ENCODE assay signal across 8 cellular contexts in the genomic region with DNA sequence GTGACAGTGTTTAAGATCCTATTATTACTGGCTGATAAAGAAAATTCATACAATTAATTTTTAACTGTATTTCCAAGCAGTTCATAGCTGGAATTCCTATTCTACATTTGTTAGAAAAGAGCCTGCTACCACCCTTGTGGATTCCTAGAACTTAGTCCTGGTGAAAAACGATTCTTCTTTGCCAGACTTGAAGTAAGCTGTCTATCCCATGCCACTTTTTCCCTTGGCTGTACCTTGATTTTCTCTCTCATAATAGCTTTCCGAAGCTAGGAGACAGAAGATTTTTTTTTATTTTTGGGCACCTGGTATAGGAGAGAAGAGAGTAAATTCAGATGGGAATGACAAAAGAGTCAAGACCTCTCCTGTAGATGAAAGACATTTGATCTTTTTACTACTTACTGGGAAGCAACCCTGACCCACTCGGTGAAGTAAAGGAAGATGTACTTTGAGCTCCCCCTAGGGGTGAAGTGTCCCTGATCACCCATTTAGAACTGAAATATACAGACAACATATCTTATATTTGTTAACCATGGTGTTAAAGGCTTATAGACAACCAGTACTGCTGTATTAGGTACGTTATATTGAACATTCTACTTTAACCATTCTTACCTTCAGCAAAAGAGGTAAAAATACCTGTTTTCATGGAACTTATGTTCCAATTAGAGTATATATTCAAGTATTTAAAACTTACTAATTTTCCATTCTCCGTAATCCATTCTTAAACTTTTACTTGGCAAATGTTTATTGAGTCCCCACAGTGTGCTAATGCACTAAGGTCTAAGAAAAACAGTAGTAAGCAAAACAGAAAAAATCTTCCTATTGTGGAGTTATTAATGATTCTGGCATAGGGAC. TPM values are rescaled to one million over a fixed set of nuclear protein-coding genes. Genes with fewer than 3 reads are reported as not detected.
A peak's percentile ranks its signal among the peaks of the same experiment; 100 is the strongest.
DNase-seq lines count a peak whose midpoint lies in the region; ATAC-seq and TF ChIP-seq lines count a peak whose summit lies in the region.

No MANE protein-coding gene starts in this region.

- no peak overlapping the region for H3K4me3 ChIP-seq in esophagus squamous epithelium

- H3K4me1 ChIP-seq in esophagus squamous epithelium, result peaks cover 0 to 6% (median 0%) of the 10 kb centered on the region in 3 donors

- intact Hi-C loops in esophagus squamous epithelium (cut with DNase I), result no loop called here

- peaks cover 6% of the 10 kb centered on the region for H3K4me1 Mint-ChIP-seq in activated CD8-positive, alpha-beta T cell treated with anti-CD3 and anti-CD28 coated beads, Interleukin-2, amount 10 ng/mL, durations not matched to agents 7 days and 5 days (ENCODE audit: low read depth)
- peaks cover 23 to 44% of the 10 kb centered on the region in 2 donors for H3K4me1 Mint-ChIP-seq in natural killer cell treated with Interleukin-12 subunit alpha and Interleukin-12 subunit beta and Interleukin-15 and Interleukin-18, amount 100 ng/mL, for 72 hours (ENCODE audit: low read depth in 2 of 2)

- DNase-seq in DMS153 treated with DMSO at 0.1 percent for 48 hours (lab: John Stamatoyannopoulos, UW; ENCODE audit: unreplicated experiment), result peak; percentile 31
- peak; percentile 18 for DNase-seq in NCI-H82 treated with DMSO at 0.1 percent for 48 hours (lab: John Stamatoyannopoulos, UW; ENCODE audit: unreplicated experiment)
- peak; percentile 75 for DNase-seq in activated CD8-positive, alpha-beta T cell treated with anti-CD3 and anti-CD28 coated beads, Interleukin-2, amount 10 ng/mL, durations not matched to agents 7 days and 5 days
- no peak for DNase-seq in esophagus squamous epithelium (lab: John Stamatoyannopoulos, UW)
- DNase-seq in natural killer cell treated with Interleukin-12 subunit alpha and Interleukin-12 subunit beta and Interleukin-15 and Interleukin-18, amount 100 ng/mL, for 72 hours (ENCODE audit: low spot score), result no peak
- DNase-seq in substantia nigra (lab: John Stamatoyannopoulos, UW), result peak in 26 of 49 donors; percentile 0 to 72 (median 14)

- H3K36me3 ChIP-seq in esophagus squamous epithelium, result peaks cover 0 to 33% (median 0%) of the 10 kb centered on the region in 3 donors

- no peak overlapping the region for H3K4me3 Mint-ChIP-seq in activated CD8-positive, alpha-beta T cell treated with anti-CD3 and anti-CD28 coated beads, Interleukin-2, amount 10 ng/mL, durations not matched to agents 7 days and 5 days
- no peak overlapping the region for H3K4me3 Mint-ChIP-seq in natural killer cell treated with Interleukin-12 subunit alpha and Interleukin-12 subunit beta and Interleukin-15 and Interleukin-18, amount 100 ng/mL, for 72 hours

- peak; percentile 90 for ATAC-seq in GM19463 (IDR thresholded peaks at IDR 0.05; ENCODE audit: unreplicated experiment)
- peak; percentile 93 for ATAC-seq in HG03469 (IDR thresholded peaks at IDR 0.05; ENCODE audit: unreplicated experiment)
- peak; percentile 89 for ATAC-seq in activated CD8-positive, alpha-beta T cell treated with anti-CD3 and anti-CD28 coated beads, Interleukin-2, amount 10 ng/mL, durations not matched to agents 7 days and 5 days
- ATAC-seq in natural killer cell treated with Interleukin-12 subunit alpha and Interleukin-12 subunit beta and Interleukin-15 and Interleukin-18, amount 100 ng/mL, for 72 hours, result peak; percentile 77 to 85

- peak in 5 of 6 experiments; percentile 58 to 69 (median 64) for TF ChIP-seq CTCF in esophagus squamous epithelium (IDR thresholded peaks at IDR 0.05)

- peaks cover 33% of the 10 kb centered on the region for H3K36me3 Mint-ChIP-seq in activated CD8-positive, alpha-beta T cell treated with anti-CD3 and anti-CD28 coated beads, Interleukin-2, amount 10 ng/mL, durations not matched to agents 7 days and 5 days (ENCODE audit: low read depth)
- peaks cover 30% of the 10 kb centered on the region for H3K36me3 Mint-ChIP-seq in natural killer cell treated with Interleukin-12 subunit alpha and Interleukin-12 subunit beta and Interleukin-15 and Interleukin-18, amount 100 ng/mL, for 72 hours

- peaks cover 4% of the 10 kb centered on the region for H3K9me3 Mint-ChIP-seq in activated CD8-positive, alpha-beta T cell treated with anti-CD3 and anti-CD28 coated beads, Interleukin-2, amount 10 ng/mL, durations not matched to agents 7 days and 5 days (ENCODE audit: insufficient read depth)
- no peaks in the 10 kb centered on the region for H3K9me3 Mint-ChIP-seq in natural killer cell treated with Interleukin-12 subunit alpha and Interleukin-12 subunit beta and Interleukin-15 and Interleukin-18, amount 100 ng/mL, for 72 hours

- no peak overlapping the region for H3K27ac ChIP-seq in esophagus squamous epithelium
- H3K27ac ChIP-seq in substantia nigra (ENCODE audit: low read depth, low read length, poor library complexity, severe bottlenecking), result no peak overlapping the region

- CTCF ChIA-PET in activated CD8-positive, alpha-beta T cell treated with anti-CD3 and anti-CD28 coated beads, Interleukin-2, amount 10 ng/mL, durations not matched to agents 7 days and 5 days (lab: Charles Lee), result interaction anchor here (0.7 to 2.7 kb wide), 39 partner anchors 10 to 765 kb away, joined by 3 to 25 read pairs (median 5); partner anchors contain the start of genes C3orf38, CGGBP1 and ZNF654

- no peaks in the 10 kb centered on the region for H3K27me3 Mint-ChIP-seq in activated CD8-positive, alpha-beta T cell treated with anti-CD3 and anti-CD28 coated beads, Interleukin-2, amount 10 ng/mL, durations not matched to agents 7 days and 5 days (ENCODE audit: low read depth)
- no peaks in the 10 kb centered on the region for H3K27me3 Mint-ChIP-seq in natural killer cell treated with Interleukin-12 subunit alpha and Interleukin-12 subunit beta and Interleukin-15 and Interleukin-18, amount 100 ng/mL, for 72 hours

- POLR2A ChIA-PET in activated CD8-positive, alpha-beta T cell treated with anti-CD3 and anti-CD28 coated beads, Interleukin-2, amount 10 ng/mL, durations not matched to agents 7 days and 5 days (lab: Charles Lee), result interaction anchor here (2.2 kb wide), 1 partner anchor 36 kb away, joined by 9 read pairs; the partner anchor contains the start of gene C3orf38

- no peaks in the 10 kb centered on the region for H3K27me3 ChIP-seq in esophagus squamous epithelium

- TF ChIP-seq POLR2A in esophagus squamous epithelium (IDR thresholded peaks at IDR 0.05), result no peak

- no peak overlapping the region for H3K27ac Mint-ChIP-seq in activated CD8-positive, alpha-beta T cell treated with anti-CD3 and anti-CD28 coated beads, Interleukin-2, amount 10 ng/mL, durations not matched to agents 7 days and 5 days
- H3K27ac Mint-ChIP-seq in natural killer cell treated with Interleukin-12 subunit alpha and Interleukin-12 subunit beta and Interleukin-15 and Interleukin-18, amount 100 ng/mL, for 72 hours, result no peak overlapping the region

- WGBS in esophagus squamous epithelium, 2 donors, result 46 to 50% methylated on average over 4 to 5 of the region's 5 CpGs

- no peaks in the 10 kb centered on the region for H3K9me3 ChIP-seq in esophagus squamous epithelium

RNA-seq across cellular contexts. Expression of gene C3orf38, which starts 36.2 kb away (rescaled TPM):
- 10 to 100 TPM; 28.0 to 28.8 TPM for total RNA-seq in activated CD8-positive, alpha-beta T cell treated with anti-CD3 and anti-CD28 coated beads, Interleukin-2, amount 10 ng/mL, durations not matched to agents 7 days and 5 days
- 10 to 100 TPM; 10.6 to 19.8 (median 15.6) TPM for total RNA-seq in esophagus squamous epithelium
- 10 to 100 TPM; 22.5 to 35.1 TPM for total RNA-seq in natural killer cell treated with Interleukin-12 subunit alpha and Interleukin-12 subunit beta and Interleukin-15 and Interleukin-18, amount 100 ng/mL, for 72 hours

RNA-seq across cellular contexts. Expression of gene ZNF654, which starts 54.5 kb away (rescaled TPM):
- 10 to 100 TPM; 21.3 to 22.3 TPM for total RNA-seq in activated CD8-positive, alpha-beta T cell treated with anti-CD3 and anti-CD28 coated beads, Interleukin-2, amount 10 ng/mL, durations not matched to agents 7 days and 5 days
- total RNA-seq in esophagus squamous epithelium, result 10 to 100 TPM in 2 of 4 donors, 1 to 10 TPM in 2; 8.4 to 16.4 (median 10.1) TPM
- 10 to 100 TPM; 13.2 to 30.8 TPM for total RNA-seq in natural killer cell treated with Interleukin-12 subunit alpha and Interleukin-12 subunit beta and Interleukin-15 and Interleukin-18, amount 100 ng/mL, for 72 hours

RNA-seq across cellular contexts. Expression of gene CGGBP1, which starts 54.7 kb away (rescaled TPM):
- 10 to 100 TPM; 85.6 to 87.6 TPM for total RNA-seq in activated CD8-positive, alpha-beta T cell treated with anti-CD3 and anti-CD28 coated beads, Interleukin-2, amount 10 ng/mL, durations not matched to agents 7 days and 5 days
- total RNA-seq in esophagus squamous epithelium, result 10 to 100 TPM; 17.6 to 46.3 (median 34.0) TPM
- 10 to 100 TPM; 75.4 to 81.7 TPM for total RNA-seq in natural killer cell treated with Interleukin-12 subunit alpha and Interleukin-12 subunit beta and Interleukin-15 and Interleukin-18, amount 100 ng/mL, for 72 hours

Comparison
In these comparisons a context has a peak if more than half of its experiments do, and no peak if none do; other contexts are left out.
1. DNase-seq: peak in DMS153 treated with DMSO at 0.1 percent for 48 hours (single experiment), NCI-H82 treated with DMSO at 0.1 percent for 48 hours (single experiment), activated CD8-positive, alpha-beta T cell treated with anti-CD3 and anti-CD28 coated beads, Interleukin-2, amount 10 ng/mL, durations not matched to agents 7 days and 5 days (single experiment) and substantia nigra (26 of 49); none in esophagus squamous epithelium (single experiment) and natural killer cell treated with Interleukin-12 subunit alpha and Interleukin-12 subunit beta and Interleukin-15 and Interleukin-18, amount 100 ng/mL, for 72 hours (single experiment).
2. Peak in every context shown above with its lines, with median percentiles within 50 percentile points of each other: ATAC-seq.